ENCODE assay signal across 11 cellular contexts in genomic region chr4:118968813-118969212, GRCh38.
DNase-seq lines count a peak whose midpoint lies in the region; ATAC-seq, FAIRE-seq and TF ChIP-seq lines count a peak whose summit lies in the region.
"Had no signal": no experiment of that assay in that cellular context is flagged by ENCODE, and none has a peak within 500 bp of the region (broad histone marks: within the 10 kb centered on the region; RNA-seq: fewer than 3 reads in every experiment).

No MANE protein-coding gene starts in this region.

- H2AFZ ChIP-seq in MM.1S (ENCODE audit: low read length) (peak overlapping the region; percentile 65; the same call in 1 of the 2 replicates), HepG2 (ENCODE audit: low read length) (peak overlapping the region; percentile 45)

- CTCF ChIA-PET in HepG2 (lab: Yijun Ruan, JAX; ENCODE audit: low intra/inter-chr PET ratio, low total read pairs) = interaction anchor here (1.1 kb wide), 1 partner anchor 196 kb away, joined by 3 read pairs; no protein-coding TSS in a partner anchor

- no peak overlapping the region for H3K4me3 ChIP-seq in MM.1S (ENCODE audit: low read length)
- no peak overlapping the region for H3K4me3 ChIP-seq in brain microvascular endothelial cell (ENCODE audit: low read depth, low read length)
- H3K4me3 ChIP-seq in HepG2 (replicated peaks in 1 of 3; ENCODE audit: insufficient read depth in 1 of 3, low read depth in 2 of 3, low read length in 3 of 3) = peak overlapping the region in 2 of 3 experiments; percentile 4 to 24; a peak in 1 of 6 replicates
- H3K4me3 ChIP-seq: HAP-1 had no signal

- DNase-seq in MM.1S = no peak
- DNase-seq in brain microvascular endothelial cell = no peak
- no peak for DNase-seq in HepG2 (ENCODE audit: low spot score)
- DNase-seq in SKM-1 (lab: John Stamatoyannopoulos, UW; ENCODE audit: unreplicated experiment) = no peak
- no peak for DNase-seq in activated T-helper 2 cell treated with anti-CD3 and anti-CD28 coated beads, Interferon-gamma antibody, Interleukin-2, Interleukin-4, amounts not matched to agents 10 μg/mL and 5 μg/mL and 100 μg/mL, durations not matched to agents 14 hours and 24 hours and 36 hours (ENCODE audit: low spot score)
- DNase-seq in GM20000 (ENCODE audit: low spot score) = no peak
- DNase-seq: dorsolateral prefrontal cortex had no signal

- H3K4me2 ChIP-seq in MM.1S (ENCODE audit: low read depth, low read length) = no peak overlapping the region
- peak overlapping the region; percentile 67 for H3K4me2 ChIP-seq in HepG2 (ENCODE audit: low read depth, low read length)

- H3K27me3 Mint-ChIP-seq in stimulated activated memory B cell treated with anti-CD40 and anti-IgM and Interleukin-4, amounts not matched to agents 10 μg/mL and 1 μg/mL and 100 μg/mL, for 72 hours = no peaks in the 10 kb centered on the region
- peaks cover 7% of the 10 kb centered on the region for H3K27me3 Mint-ChIP-seq in activated T-helper 2 cell treated with anti-CD3 and anti-CD28 coated beads, Interferon-gamma antibody, Interleukin-2, Interleukin-4, amounts not matched to agents 10 μg/mL and 5 μg/mL and 100 μg/mL, durations not matched to agents 14 hours and 24 hours and 36 hours (ENCODE audit: low read depth)

- no peak overlapping the region for H3K27ac ChIP-seq in MM.1S (ENCODE audit: low read length)
- peak overlapping the region; percentile 49 for H3K27ac ChIP-seq in brain microvascular endothelial cell
- H3K27ac ChIP-seq in HepG2 (ENCODE audit: extremely low read length, insufficient read depth, low read length) = no peak overlapping the region
- H3K27ac ChIP-seq: VCaP had no signal

- H3K4me3 Mint-ChIP-seq in stimulated activated memory B cell treated with anti-CD40 and anti-IgM and Interleukin-4, amounts not matched to agents 10 μg/mL and 1 μg/mL and 100 μg/mL, for 72 hours = no peak overlapping the region
- no peak overlapping the region for H3K4me3 Mint-ChIP-seq in activated T-helper 2 cell treated with anti-CD3 and anti-CD28 coated beads, Interferon-gamma antibody, Interleukin-2, Interleukin-4, amounts not matched to agents 10 μg/mL and 5 μg/mL and 100 μg/mL, durations not matched to agents 14 hours and 24 hours and 36 hours (ENCODE audit: low read depth)

- TF ChIP-seq CTCF in MM.1S (IDR thresholded peaks at IDR 0.05; ENCODE audit: low read length) (no peak), brain microvascular endothelial cell (IDR thresholded peaks at IDR 0.05; ENCODE audit: low read depth, low read length, missing control alignments) (no peak), HepG2 (CRISPR knock-in tag; IDR thresholded peaks at IDR 0.05) (no peak), GM20000 (IDR thresholded peaks at IDR 0.05; ENCODE audit: extremely low read depth, missing control alignments) (no peak)

- BruUV-seq in HepG2 (replicated peaks; lab: Mats Ljungman, UMichigan) = no TSS peak

- peaks cover 12% of the 10 kb centered on the region for H3F3A ChIP-seq in MM.1S (ENCODE audit: insufficient read depth, low read length)

- H3K79me2 ChIP-seq in MM.1S (ENCODE audit: low read length) (no peaks in the 10 kb centered on the region), HepG2 (ENCODE audit: insufficient read depth, low read length) (no peaks in the 10 kb centered on the region)

- no peaks in the 10 kb centered on the region for H3K36me3 ChIP-seq in MM.1S (replicated peaks; ENCODE audit: insufficient read depth, low read length)
- no peaks in the 10 kb centered on the region for H3K36me3 ChIP-seq in brain microvascular endothelial cell (replicated peaks)
- no peaks in the 10 kb centered on the region for H3K36me3 ChIP-seq in HepG2 (replicated peaks in 1 of 2; ENCODE audit: control insufficient read depth in 1 of 2, insufficient read depth in 2 of 2, low read length in 2 of 2)
- H3K36me3 ChIP-seq: HAP-1 had no signal

- no peaks in the 10 kb centered on the region for H3K9me2 ChIP-seq in MM.1S (replicated peaks; ENCODE audit: insufficient read depth, low read length)

- in situ Hi-C loops in brain microvascular endothelial cell (cut with HindIII; ENCODE audit: low pct_ligation_motif_present, low sequenced_read_pairs) (loop anchor here (25.0 kb wide), 1 partner anchor 207 kb away; no protein-coding TSS in a partner anchor), HepG2 (cut with HindIII; ENCODE audit: extremely low pct_ligation_motif_present, low pct_unique_long_range_greater_than_20kb) (no loop called here)

- no peak for TF ChIP-seq POLR2A in HepG2 (IDR thresholded peaks at IDR 0.05; ENCODE audit: insufficient read depth in 1 of 2, low read depth in 2 of 2, low read length in 2 of 2)

- intact Hi-C loops in HepG2 (cut with micrococcal nuclease; ENCODE audit: unreplicated experiment) = loop anchor here (1.0 kb wide), 2 partner anchors 197 to 228 kb away; no protein-coding TSS in a partner anchor
- intact Hi-C loops in activated T-helper 2 cell treated with anti-CD3 and anti-CD28 coated beads, Interferon-gamma antibody, Interleukin-2, Interleukin-4, amounts not matched to agents 10 μg/mL and 5 μg/mL and 100 μg/mL, durations not matched to agents 14 hours and 24 hours and 36 hours (cut with micrococcal nuclease) = no loop called here

- TF ChIP-seq RAD21 in HepG2 (CRISPR knock-in tag; IDR thresholded peaks at IDR 0.05) = no peak

- H3K4me1 Mint-ChIP-seq in stimulated activated memory B cell treated with anti-CD40 and anti-IgM and Interleukin-4, amounts not matched to agents 10 μg/mL and 1 μg/mL and 100 μg/mL, for 72 hours = peaks cover 18% of the 10 kb centered on the region
- peaks cover 8% of the 10 kb centered on the region for H3K4me1 Mint-ChIP-seq in activated T-helper 2 cell treated with anti-CD3 and anti-CD28 coated beads, Interferon-gamma antibody, Interleukin-2, Interleukin-4, amounts not matched to agents 10 μg/mL and 5 μg/mL and 100 μg/mL, durations not matched to agents 14 hours and 24 hours and 36 hours (ENCODE audit: low read depth)

- no peaks in the 10 kb centered on the region for H3K27me3 ChIP-seq in MM.1S (replicated peaks; ENCODE audit: insufficient read depth, low read length)
- no peaks in the 10 kb centered on the region for H3K27me3 ChIP-seq in brain microvascular endothelial cell (replicated peaks)
- no peaks in the 10 kb centered on the region for H3K27me3 ChIP-seq in HepG2 (ENCODE audit: control insufficient read depth in 1 of 2, insufficient read depth in 2 of 2, low read length in 2 of 2)
- H3K27me3 ChIP-seq: dorsolateral prefrontal cortex had no signal

- no peak for FAIRE-seq in HepG2 (lab: Jason Lieb, UNC)

- TF ChIP-seq EP300 in HepG2 (IDR thresholded peaks at IDR 0.05; ENCODE audit: low read depth in 2 of 2, low read length in 2 of 2) (no peak), HepG2 (CRISPR knock-in tag; IDR thresholded peaks at IDR 0.05; ENCODE audit: borderline replicate concordance) (no peak)

- POLR2A ChIA-PET in HepG2 (lab: Yijun Ruan, JAX) = no interaction called here

- H4K20me1 ChIP-seq in MM.1S (ENCODE audit: insufficient read depth, low read length) (no peaks in the 10 kb centered on the region), HepG2 (ENCODE audit: insufficient read depth, low read length) (no peaks in the 10 kb centered on the region)

- H3K9ac ChIP-seq in MM.1S (ENCODE audit: low read length) (no peak overlapping the region), HepG2 (ENCODE audit: insufficient read depth, low read depth, low read length) (no peak overlapping the region)

- ATAC-seq in HepG2 = peak; percentile 77
- ATAC-seq in stimulated activated memory B cell treated with anti-CD40 and anti-IgM and Interleukin-4, amounts not matched to agents 10 μg/mL and 1 μg/mL and 100 μg/mL, for 72 hours = no peak
- ATAC-seq in GM21515 (IDR thresholded peaks at IDR 0.05; ENCODE audit: unreplicated experiment) = no peak

- no peaks in the 10 kb centered on the region for H3K9me3 Mint-ChIP-seq in stimulated activated memory B cell treated with anti-CD40 and anti-IgM and Interleukin-4, amounts not matched to agents 10 μg/mL and 1 μg/mL and 100 μg/mL, for 72 hours
- H3K9me3 Mint-ChIP-seq in activated T-helper 2 cell treated with anti-CD3 and anti-CD28 coated beads, Interferon-gamma antibody, Interleukin-2, Interleukin-4, amounts not matched to agents 10 μg/mL and 5 μg/mL and 100 μg/mL, durations not matched to agents 14 hours and 24 hours and 36 hours = no peaks in the 10 kb centered on the region

- H3K9me3 ChIP-seq in MM.1S (replicated peaks; ENCODE audit: insufficient read depth, low read length) = no peaks in the 10 kb centered on the region
- no peaks in the 10 kb centered on the region for H3K9me3 ChIP-seq in HepG2 (ENCODE audit: low read length)
- H3K9me3 ChIP-seq: HAP-1 had no signal

- H3K36me3 Mint-ChIP-seq in stimulated activated memory B cell treated with anti-CD40 and anti-IgM and Interleukin-4, amounts not matched to agents 10 μg/mL and 1 μg/mL and 100 μg/mL, for 72 hours = peaks cover 6% of the 10 kb centered on the region
- no peaks in the 10 kb centered on the region for H3K36me3 Mint-ChIP-seq in activated T-helper 2 cell treated with anti-CD3 and anti-CD28 coated beads, Interferon-gamma antibody, Interleukin-2, Interleukin-4, amounts not matched to agents 10 μg/mL and 5 μg/mL and 100 μg/mL, durations not matched to agents 14 hours and 24 hours and 36 hours (ENCODE audit: low read depth)

- WGBS in HepG2 (ENCODE audit: low lambda C conversion rate) = 0% methylated on average over 6 of the region's 6 CpGs

- peak overlapping the region; percentile 81 for H3K27ac Mint-ChIP-seq in stimulated activated memory B cell treated with anti-CD40 and anti-IgM and Interleukin-4, amounts not matched to agents 10 μg/mL and 1 μg/mL and 100 μg/mL, for 72 hours
- no peak overlapping the region for H3K27ac Mint-ChIP-seq in activated T-helper 2 cell treated with anti-CD3 and anti-CD28 coated beads, Interferon-gamma antibody, Interleukin-2, Interleukin-4, amounts not matched to agents 10 μg/mL and 5 μg/mL and 100 μg/mL, durations not matched to agents 14 hours and 24 hours and 36 hours

- H3K4me1 ChIP-seq in MM.1S (ENCODE audit: low read length) = peaks cover 15% of the 10 kb centered on the region
- peaks cover 13% of the 10 kb centered on the region for H3K4me1 ChIP-seq in HepG2 (ENCODE audit: insufficient read depth, low read length)
- H3K4me1 ChIP-seq: HAP-1 had no signal

TF ChIP-seq in HepG2, 621 proteins besides CTCF, POLR2A, EP300 and RAD21 (continues in another document):
- TF ChIP-seq ZNF337 (CRISPR knock-in tag; IDR thresholded peaks at IDR 0.05; ENCODE audit: borderline replicate concordance, low read depth) = no peak
- no peak for TF ChIP-seq ETV6 (CRISPR knock-in tag; conservative IDR thresholded peaks at IDR 0.05)
- TF ChIP-seq ESRRA (CRISPR knock-in tag; IDR thresholded peaks at IDR 0.05; ENCODE audit: low read depth) = no peak

Comparison
In these comparisons a context has a peak if more than half of its experiments do, and no peak if none do; other contexts are left out.
1. H3K4me3 ChIP-seq: peak in HepG2 (2 of 3); none in MM.1S (single experiment) and brain microvascular endothelial cell (single experiment).